8 cellular contexts compared by ENCODE assay signal in genomic region chr19:6773323-6773931, GRCh38. TPM values are rescaled to one million over a fixed set of nuclear protein-coding genes. Genes with fewer than 3 reads are reported as not detected.
DNase-seq lines count a peak whose midpoint lies in the region; ATAC-seq, FAIRE-seq and TF ChIP-seq lines count a peak whose summit lies in the region.

No MANE protein-coding gene starts in this region.

- peak; percentile 86 for FAIRE-seq in GM12892 (lab: Jason Lieb, UNC)

- no peaks in the 10 kb centered on the region for H3K9me3 Mint-ChIP-seq in activated T-cell treated with anti-CD3 and anti-CD28 coated beads, Interleukin-2, amount 50 U/mL, for 4 hours

- DNase-seq in GM12892 (ENCODE audit: insufficient read length) (peak; percentile 63), medulla oblongata (ENCODE audit: extremely low spot score) (peak; percentile 56), DMS53 (lab: John Stamatoyannopoulos, UW) (no peak), NCI-H524 (lab: John Stamatoyannopoulos, UW) (no peak), NCI-H1436 (lab: John Stamatoyannopoulos, UW) (no peak)
- DNase-seq in activated T-cell treated with anti-CD3 and anti-CD28 coated beads, Interleukin-2, amount 50 U/mL, for 4 hours = peak; percentile 32

- H3K27ac ChIP-seq in KOPT-K1 (ENCODE audit: low read depth, low read length, poor library complexity, severe bottlenecking) = peak overlapping the region; percentile 96
- peak overlapping the region; percentile 27 for H3K27ac ChIP-seq in temporal lobe (ENCODE audit: low read depth, low read length)

- peaks cover 44% of the 10 kb centered on the region for H3K4me1 Mint-ChIP-seq in activated T-cell treated with anti-CD3 and anti-CD28 coated beads, Interleukin-2, amount 50 U/mL, for 4 hours (ENCODE audit: low read depth)

- H3K36me3 Mint-ChIP-seq in activated T-cell treated with anti-CD3 and anti-CD28 coated beads, Interleukin-2, amount 50 U/mL, for 4 hours (ENCODE audit: insufficient read depth) = peaks cover 24% of the 10 kb centered on the region

- H3K9me3 ChIP-seq in KOPT-K1 (ENCODE audit: insufficient read depth, low read length, poor library complexity, severe bottlenecking) = no peaks in the 10 kb centered on the region

- peaks cover 37% of the 10 kb centered on the region for H3K36me3 ChIP-seq in KOPT-K1 (ENCODE audit: insufficient read depth, low read length)

- ATAC-seq in activated T-cell treated with anti-CD3 and anti-CD28 coated beads, Interleukin-2, amount 50 U/mL, for 4 hours = peak; percentile 69 to 72

- no peaks in the 10 kb centered on the region for H3K27me3 Mint-ChIP-seq in activated T-cell treated with anti-CD3 and anti-CD28 coated beads, Interleukin-2, amount 50 U/mL, for 4 hours (ENCODE audit: low read depth)

- TF ChIP-seq POLR2A in GM12892 (IDR thresholded peaks at IDR 0.05; ENCODE audit: low read depth, low read length) = peak; percentile 58; the same call in 1 of the 2 replicates

- H3K4me3 Mint-ChIP-seq in activated T-cell treated with anti-CD3 and anti-CD28 coated beads, Interleukin-2, amount 50 U/mL, for 4 hours = peak overlapping the region; percentile 92

RNA-seq across cellular contexts. Expression of gene VAV1, which starts 0.9 kb away (rescaled TPM):
- polyA plus RNA-seq in GM12892 (2012; ENCODE audit: missing spikeins) = 30.2 TPM
- total RNA-seq in activated T-cell treated with anti-CD3 and anti-CD28 coated beads, Interleukin-2, amount 50 U/mL, for 4 hours = 10 to 100 TPM; 65.7 to 75.6 (median 70.7) TPM
- 0.98 TPM for total RNA-seq in temporal lobe

RNA-seq across cellular contexts. Expression of gene SH2D3A, which starts 6.2 kb away (rescaled TPM):
- 4.0 TPM for polyA plus RNA-seq in GM12892 (2012; ENCODE audit: missing spikeins)
- 10 to 100 TPM; 24.6 to 27.8 (median 27.4) TPM for total RNA-seq in activated T-cell treated with anti-CD3 and anti-CD28 coated beads, Interleukin-2, amount 50 U/mL, for 4 hours
- under 0.01 TPM for total RNA-seq in temporal lobe

RNA-seq across cellular contexts. Expression of gene TRIP10, which starts 33.9 kb away (rescaled TPM):
- polyA plus RNA-seq in GM12892 (2012; ENCODE audit: missing spikeins) = 47.2 TPM
- total RNA-seq in activated T-cell treated with anti-CD3 and anti-CD28 coated beads, Interleukin-2, amount 50 U/mL, for 4 hours = 10 to 100 TPM; 31.8 to 40.2 (median 37.4) TPM
- total RNA-seq in temporal lobe = 2.2 TPM

RNA-seq across cellular contexts. Expression of gene GPR108, which starts 36.0 kb away (rescaled TPM):
- 31.2 TPM for polyA plus RNA-seq in GM12892 (2012; ENCODE audit: missing spikeins)
- total RNA-seq in activated T-cell treated with anti-CD3 and anti-CD28 coated beads, Interleukin-2, amount 50 U/mL, for 4 hours = 10 to 100 TPM; 60.4 to 86.3 (median 78.6) TPM
- 11.6 TPM for total RNA-seq in temporal lobe

RNA-seq across cellular contexts. Expression of gene C3, which starts 53.0 kb away (rescaled TPM):
- 1.4 TPM for polyA plus RNA-seq in GM12892 (2012; ENCODE audit: missing spikeins)
- 1 to 10 TPM; 6.5 to 7.4 (median 6.7) TPM for total RNA-seq in activated T-cell treated with anti-CD3 and anti-CD28 coated beads, Interleukin-2, amount 50 U/mL, for 4 hours
- 8.9 TPM for total RNA-seq in temporal lobe

Comparison
In these comparisons a context has a peak if more than half of its experiments do, and no peak if none do; other contexts are left out.
1. DNase-seq: peak in GM12892 (single experiment), activated T-cell treated with anti-CD3 and anti-CD28 coated beads, Interleukin-2, amount 50 U/mL, for 4 hours (single experiment) and medulla oblongata (single experiment); none in DMS53 (single experiment), NCI-H524 (0 of 2) and NCI-H1436 (single experiment).
2. RNA of gene VAV1, which starts 0.9 kb away (total RNA-seq): 65.7 to 75.6 TPM in activated T-cell treated with anti-CD3 and anti-CD28 coated beads, Interleukin-2, amount 50 U/mL, for 4 hours; 0.98 TPM in temporal lobe (single experiment); every median in the first group is over 10 times any median in the second.
3. RNA of gene SH2D3A, which starts 6.2 kb away (total RNA-seq): 24.6 to 27.8 TPM in activated T-cell treated with anti-CD3 and anti-CD28 coated beads, Interleukin-2, amount 50 U/mL, for 4 hours; under 0.01 TPM in temporal lobe (single experiment); every median in the first group is over 10 times any median in the second.
4. RNA of gene TRIP10, which starts 33.9 kb away (total RNA-seq): 31.8 to 40.2 TPM in activated T-cell treated with anti-CD3 and anti-CD28 coated beads, Interleukin-2, amount 50 U/mL, for 4 hours; 2.2 TPM in temporal lobe (single experiment); every median in the first group is over 10 times any median in the second.